27 cellular contexts compared by ENCODE assay signal in the genomic region with DNA sequence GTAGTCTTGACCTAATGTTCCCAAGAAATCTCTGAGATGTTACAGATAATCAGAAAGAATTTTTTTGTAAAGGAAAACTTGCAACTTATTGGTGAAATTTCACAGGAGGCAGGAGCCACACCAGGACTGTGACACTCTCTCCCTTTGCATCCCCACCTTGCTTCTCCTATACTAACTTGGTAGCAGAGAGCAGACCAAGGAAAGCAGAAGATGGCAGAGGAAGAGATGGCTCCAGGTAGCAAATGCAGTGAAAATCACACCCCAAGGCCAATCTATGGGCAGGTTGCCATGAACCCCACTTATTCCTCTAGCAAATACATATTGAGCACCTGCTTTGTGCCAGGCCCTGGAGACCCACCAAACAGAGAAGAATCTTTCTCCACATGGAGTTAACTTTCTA.
"Had no signal": no experiment of that assay in that cellular context is flagged by ENCODE, and none has a peak within 500 bp of the region (broad histone marks: within the 10 kb centered on the region; RNA-seq: fewer than 3 reads in every experiment).

No MANE protein-coding gene starts in this region.

- H3K36me3 Mint-ChIP-seq: immature natural killer cell had no signal

- H3K9me3 ChIP-seq: colonic mucosa, gastrocnemius medialis had no signal

- H3K4me3 ChIP-seq: colonic mucosa, dorsolateral prefrontal cortex, esophagus squamous epithelium, gastrocnemius medialis, heart right ventricle, lower lobe of right lung had no signal

- H3K27ac Mint-ChIP-seq: immature natural killer cell; memory B cell; naive thymus-derived CD4-positive, alpha-beta T cell had no signal

- H3K27me3 Mint-ChIP-seq: memory B cell had no signal

- DNase-seq: colonic mucosa; dermis blood vessel endothelial cell; dorsolateral prefrontal cortex; effector CD4-positive, alpha-beta T cell; effector memory CD4-positive, alpha-beta T cell; esophagus squamous epithelium; foreskin fibroblast; foreskin melanocyte; gastrocnemius medialis; glutamatergic neuron; head of caudate nucleus; heart right ventricle; hippocampal formation; immature natural killer cell; islet precursor cell; kidney; kidney glomerular epithelial cell; left colon; left ventricle myocardium superior; lower lobe of right lung; mammary epithelial cell; mesendoderm; midbrain; naive thymus-derived CD4-positive, alpha-beta T cell had no signal

- H3K4me3 Mint-ChIP-seq: immature natural killer cell; memory B cell; naive thymus-derived CD4-positive, alpha-beta T cell had no signal

- H3K27ac ChIP-seq: colonic mucosa, dorsolateral prefrontal cortex, esophagus squamous epithelium, gastrocnemius medialis, heart right ventricle, lower lobe of right lung had no signal

- ATAC-seq: gastrocnemius medialis; heart right ventricle; left colon; left lobe of liver; left ventricle myocardium superior; lower lobe of right lung; naive thymus-derived CD4-positive, alpha-beta T cell had no signal

- H3K4me1 Mint-ChIP-seq: immature natural killer cell; memory B cell; naive thymus-derived CD4-positive, alpha-beta T cell had no signal

- FAIRE-seq: endothelial cell of umbilical vein, kidney had no signal
